In genomic region chr3:46948830-46949671, GRCh38 we compare ENCODE assay signal across 8 cellular contexts. TPM values are rescaled to one million over a fixed set of nuclear protein-coding genes. Genes with fewer than 3 reads are reported as not detected.
DNase-seq lines count a peak whose midpoint lies in the region; ATAC-seq and TF ChIP-seq lines count a peak whose summit lies in the region.

No MANE protein-coding gene starts in this region.

- peaks cover 75% of the 10 kb centered on the region for H3K4me1 Mint-ChIP-seq in WTC11

- no peaks in the 10 kb centered on the region for H3K27me3 Mint-ChIP-seq in WTC11 (ENCODE audit: low read depth)

- ATAC-seq in HG02885 (IDR thresholded peaks at IDR 0.05; ENCODE audit: poor library complexity, unreplicated experiment) (peak; percentile 59), WTC11 (peak; percentile 65), left lobe of liver (peak; percentile 51)

- H3K36me3 Mint-ChIP-seq in WTC11, result peaks cover 3% of the 10 kb centered on the region; the same call in 1 of the 2 replicates

- peak overlapping the region; percentile 7; the same call in 1 of the 2 replicates for H3K4me3 ChIP-seq in GM12864 (ENCODE audit: low read depth, low read length)

- H3K9me3 Mint-ChIP-seq in WTC11, result no peaks in the 10 kb centered on the region

- CTCF ChIA-PET in WTC11 (lab: Charles Lee), result interaction anchor here (0.7 to 1.2 kb wide), 2 partner anchors 30 to 129 kb away, joined by 3 read pairs; partner anchors contain the start of gene NBEAL2

- TF ChIP-seq CTCF in GM12864 (IDR thresholded peaks at IDR 0.05; ENCODE audit: low read depth, low read length, missing control alignments) (no peak), WTC11 (IDR thresholded peaks at IDR 0.05) (no peak)

- H3K27ac Mint-ChIP-seq in WTC11, result no peak overlapping the region

- no peak overlapping the region for H3K4me3 Mint-ChIP-seq in WTC11

- DNase-seq in GM12864 (ENCODE audit: low read depth), result no peak
- DNase-seq in WTC11 (ENCODE audit: low spot score), result peak; percentile 24
- peak; percentile 67 for DNase-seq in left lobe of liver (ENCODE audit: low spot score)
- no peak for DNase-seq in NCI-H2107 (lab: John Stamatoyannopoulos, UW)
- DNase-seq in amygdala (lab: John Stamatoyannopoulos, UW), result no peak
- no peak for DNase-seq in NCI-H187 (lab: John Stamatoyannopoulos, UW)
- no peak for DNase-seq in activated CD4-positive, alpha-beta T cell treated with anti-CD3 and anti-CD28 coated beads for 4 hours

- POLR2A ChIA-PET in WTC11 (lab: Charles Lee), result no interaction called here

TF ChIP-seq in WTC11, 78 proteins besides CTCF, POLR2A, EP300 and RAD21:
- TF ChIP-seq ZNF121 (CRISPR knock-in tag; IDR thresholded peaks at IDR 0.05) (no peak), RELA (CRISPR knock-in tag; IDR thresholded peaks at IDR 0.05; ENCODE audit: borderline replicate concordance) (no peak), ZNF263 (CRISPR knock-in tag; IDR thresholded peaks at IDR 0.05; ENCODE audit: low read depth) (no peak), E2F1 (CRISPR knock-in tag; IDR thresholded peaks at IDR 0.05) (no peak), NFATC4 (CRISPR knock-in tag; IDR thresholded peaks at IDR 0.05) (no peak), FOXJ3 (CRISPR knock-in tag; IDR thresholded peaks at IDR 0.05; ENCODE audit: borderline replicate concordance) (no peak), FOXP1 (CRISPR knock-in tag; IDR thresholded peaks at IDR 0.05; ENCODE audit: borderline replicate concordance) (no peak), ZSCAN18 (CRISPR knock-in tag; IDR thresholded peaks at IDR 0.05) (no peak), GTF2I (CRISPR knock-in tag; conservative IDR thresholded peaks at IDR 0.05) (no peak), PRRX2 (CRISPR knock-in tag; IDR thresholded peaks at IDR 0.05) (no peak), USF1 (CRISPR knock-in tag; IDR thresholded peaks at IDR 0.05) (no peak)
- TF ChIP-seq, protein P1, sequence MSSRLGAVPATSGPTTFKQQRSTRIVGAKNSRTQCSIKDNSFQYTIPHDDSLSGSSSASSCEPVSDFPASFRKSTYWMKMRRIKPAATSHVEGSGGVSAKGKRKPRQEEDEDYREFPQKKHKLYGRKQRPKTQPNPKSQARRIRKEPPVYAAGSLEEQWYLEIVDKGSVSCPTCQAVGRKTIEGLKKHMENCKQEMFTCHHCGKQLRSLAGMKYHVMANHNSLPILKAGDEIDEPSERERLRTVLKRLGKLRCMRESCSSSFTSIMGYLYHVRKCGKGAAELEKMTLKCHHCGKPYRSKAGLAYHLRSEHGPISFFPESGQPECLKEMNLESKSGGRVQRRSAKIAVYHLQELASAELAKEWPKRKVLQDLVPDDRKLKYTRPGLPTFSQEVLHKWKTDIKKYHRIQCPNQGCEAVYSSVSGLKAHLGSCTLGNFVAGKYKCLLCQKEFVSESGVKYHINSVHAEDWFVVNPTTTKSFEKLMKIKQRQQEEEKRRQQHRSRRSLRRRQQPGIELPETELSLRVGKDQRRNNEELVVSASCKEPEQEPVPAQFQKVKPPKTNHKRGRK (CRISPR knock-in tag; IDR thresholded peaks at IDR 0.05; ENCODE audit: borderline replicate concordance), result no peak
- TF ChIP-seq, protein P2, sequence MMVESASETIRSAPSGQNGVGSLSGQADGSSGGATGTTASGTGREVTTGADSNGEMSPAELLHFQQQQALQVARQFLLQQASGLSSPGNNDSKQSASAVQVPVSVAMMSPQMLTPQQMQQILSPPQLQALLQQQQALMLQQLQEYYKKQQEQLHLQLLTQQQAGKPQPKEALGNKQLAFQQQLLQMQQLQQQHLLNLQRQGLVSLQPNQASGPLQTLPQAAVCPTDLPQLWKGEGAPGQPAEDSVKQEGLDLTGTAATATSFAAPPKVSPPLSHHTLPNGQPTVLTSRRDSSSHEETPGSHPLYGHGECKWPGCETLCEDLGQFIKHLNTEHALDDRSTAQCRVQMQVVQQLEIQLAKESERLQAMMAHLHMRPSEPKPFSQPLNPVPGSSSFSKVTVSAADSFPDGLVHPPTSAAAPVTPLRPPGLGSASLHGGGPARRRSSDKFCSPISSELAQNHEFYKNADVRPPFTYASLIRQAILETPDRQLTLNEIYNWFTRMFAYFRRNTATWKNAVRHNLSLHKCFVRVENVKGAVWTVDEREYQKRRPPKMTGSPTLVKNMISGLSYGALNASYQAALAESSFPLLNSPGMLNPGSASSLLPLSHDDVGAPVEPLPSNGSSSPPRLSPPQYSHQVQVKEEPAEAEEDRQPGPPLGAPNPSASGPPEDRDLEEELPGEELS (CRISPR knock-in tag; IDR thresholded peaks at IDR 0.05), result no peak
- TF ChIP-seq, protein P3, sequence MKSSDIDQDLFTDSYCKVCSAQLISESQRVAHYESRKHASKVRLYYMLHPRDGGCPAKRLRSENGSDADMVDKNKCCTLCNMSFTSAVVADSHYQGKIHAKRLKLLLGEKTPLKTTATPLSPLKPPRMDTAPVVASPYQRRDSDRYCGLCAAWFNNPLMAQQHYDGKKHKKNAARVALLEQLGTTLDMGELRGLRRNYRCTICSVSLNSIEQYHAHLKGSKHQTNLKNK (CRISPR knock-in tag; IDR thresholded peaks at IDR 0.05), result no peak
- TF ChIP-seq, protein P4, sequence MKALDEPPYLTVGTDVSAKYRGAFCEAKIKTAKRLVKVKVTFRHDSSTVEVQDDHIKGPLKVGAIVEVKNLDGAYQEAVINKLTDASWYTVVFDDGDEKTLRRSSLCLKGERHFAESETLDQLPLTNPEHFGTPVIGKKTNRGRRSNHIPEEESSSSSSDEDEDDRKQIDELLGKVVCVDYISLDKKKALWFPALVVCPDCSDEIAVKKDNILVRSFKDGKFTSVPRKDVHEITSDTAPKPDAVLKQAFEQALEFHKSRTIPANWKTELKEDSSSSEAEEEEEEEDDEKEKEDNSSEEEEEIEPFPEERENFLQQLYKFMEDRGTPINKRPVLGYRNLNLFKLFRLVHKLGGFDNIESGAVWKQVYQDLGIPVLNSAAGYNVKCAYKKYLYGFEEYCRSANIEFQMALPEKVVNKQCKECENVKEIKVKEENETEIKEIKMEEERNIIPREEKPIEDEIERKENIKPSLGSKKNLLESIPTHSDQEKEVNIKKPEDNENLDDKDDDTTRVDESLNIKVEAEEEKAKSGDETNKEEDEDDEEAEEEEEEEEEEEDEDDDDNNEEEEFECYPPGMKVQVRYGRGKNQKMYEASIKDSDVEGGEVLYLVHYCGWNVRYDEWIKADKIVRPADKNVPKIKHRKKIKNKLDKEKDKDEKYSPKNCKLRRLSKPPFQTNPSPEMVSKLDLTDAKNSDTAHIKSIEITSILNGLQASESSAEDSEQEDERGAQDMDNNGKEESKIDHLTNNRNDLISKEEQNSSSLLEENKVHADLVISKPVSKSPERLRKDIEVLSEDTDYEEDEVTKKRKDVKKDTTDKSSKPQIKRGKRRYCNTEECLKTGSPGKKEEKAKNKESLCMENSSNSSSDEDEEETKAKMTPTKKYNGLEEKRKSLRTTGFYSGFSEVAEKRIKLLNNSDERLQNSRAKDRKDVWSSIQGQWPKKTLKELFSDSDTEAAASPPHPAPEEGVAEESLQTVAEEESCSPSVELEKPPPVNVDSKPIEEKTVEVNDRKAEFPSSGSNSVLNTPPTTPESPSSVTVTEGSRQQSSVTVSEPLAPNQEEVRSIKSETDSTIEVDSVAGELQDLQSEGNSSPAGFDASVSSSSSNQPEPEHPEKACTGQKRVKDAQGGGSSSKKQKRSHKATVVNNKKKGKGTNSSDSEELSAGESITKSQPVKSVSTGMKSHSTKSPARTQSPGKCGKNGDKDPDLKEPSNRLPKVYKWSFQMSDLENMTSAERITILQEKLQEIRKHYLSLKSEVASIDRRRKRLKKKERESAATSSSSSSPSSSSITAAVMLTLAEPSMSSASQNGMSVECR (CRISPR knock-in tag; IDR thresholded peaks at IDR 0.05; ENCODE audit: borderline replicate concordance), result no peak
- TF ChIP-seq, protein P5, sequence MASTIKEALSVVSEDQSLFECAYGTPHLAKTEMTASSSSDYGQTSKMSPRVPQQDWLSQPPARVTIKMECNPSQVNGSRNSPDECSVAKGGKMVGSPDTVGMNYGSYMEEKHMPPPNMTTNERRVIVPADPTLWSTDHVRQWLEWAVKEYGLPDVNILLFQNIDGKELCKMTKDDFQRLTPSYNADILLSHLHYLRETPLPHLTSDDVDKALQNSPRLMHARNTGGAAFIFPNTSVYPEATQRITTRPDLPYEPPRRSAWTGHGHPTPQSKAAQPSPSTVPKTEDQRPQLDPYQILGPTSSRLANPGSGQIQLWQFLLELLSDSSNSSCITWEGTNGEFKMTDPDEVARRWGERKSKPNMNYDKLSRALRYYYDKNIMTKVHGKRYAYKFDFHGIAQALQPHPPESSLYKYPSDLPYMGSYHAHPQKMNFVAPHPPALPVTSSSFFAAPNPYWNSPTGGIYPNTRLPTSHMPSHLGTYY (CRISPR knock-in tag; IDR thresholded peaks at IDR 0.05), result no peak

RNA-seq across cellular contexts. Expression of gene CCDC12, which starts 27.5 kb away (rescaled TPM):
- total RNA-seq in WTC11 (2021) (50.3 to 59.1 TPM (median 55.9 TPM) in 3 replicates), left lobe of liver (19.3 TPM)

RNA-seq across cellular contexts. Expression of gene NBEAL2, which starts 30.4 kb away (rescaled TPM):
- total RNA-seq in WTC11 (2021) (64.0 to 80.0 TPM (median 64.3 TPM) in 3 replicates), left lobe of liver (12.2 TPM)

Comparison
In these comparisons a context has a peak if more than half of its experiments do, and no peak if none do; other contexts are left out.
1. DNase-seq: peak in WTC11 (single experiment) and left lobe of liver (single experiment); none in GM12864 (single experiment), NCI-H2107 (single experiment), amygdala (0 of 56), NCI-H187 (0 of 2) and activated CD4-positive, alpha-beta T cell treated with anti-CD3 and anti-CD28 coated beads for 4 hours (0 of 2).
2. Peak in every context shown above with its lines, with median percentiles within 50 percentile points of each other: ATAC-seq.